Comparison of ENCODE assay signal across 24 cellular contexts in genomic region chr10:91046891-91047290, GRCh38.
DNase-seq lines count a peak whose midpoint lies in the region; ATAC-seq, FAIRE-seq and TF ChIP-seq lines count a peak whose summit lies in the region.
"Had no signal": no experiment of that assay in that cellular context is flagged by ENCODE, and none has a peak within 500 bp of the region (broad histone marks: within the 10 kb centered on the region; RNA-seq: fewer than 3 reads in every experiment).

No MANE protein-coding gene starts in this region.

- peaks cover 9% of the 10 kb centered on the region for H3K4me1 Mint-ChIP-seq in astrocyte (ENCODE audit: low read depth, unreplicated experiment)

- H3K79me2 ChIP-seq in astrocyte (ENCODE audit: insufficient read depth, low read length) = no peaks in the 10 kb centered on the region

- H3K36me3 ChIP-seq in astrocyte (ENCODE audit: insufficient read depth, low read length) (no peaks in the 10 kb centered on the region), mesenchymal stem cell (ENCODE audit: control insufficient read depth in 1 of 2, insufficient read depth in 2 of 2, low read depth in 1 of 2, low read length in 2 of 2) (no peaks in the 10 kb centered on the region), sigmoid colon (no peaks in the 10 kb centered on the region), gastroesophageal sphincter (no peaks in the 10 kb centered on the region)
- H3K36me3 ChIP-seq: BE2C, HAP-1 had no signal

- H3K4ac ChIP-seq in mesenchymal stem cell (ENCODE audit: low read depth in 1 of 2, low read length in 2 of 2) = no peak overlapping the region

- no peak for ATAC-seq in gastroesophageal sphincter
- ATAC-seq: GM12878 had no signal

- H3K14ac ChIP-seq in mesenchymal stem cell (ENCODE audit: low read length in 2 of 2) = no peak overlapping the region

- H3K9ac ChIP-seq in astrocyte (ENCODE audit: low read length) (no peak overlapping the region), mesenchymal stem cell (ENCODE audit: low read length) (no peak overlapping the region)
- H3K9ac ChIP-seq: GM23248 had no signal

- TF ChIP-seq CTCF in astrocyte (IDR thresholded peaks at IDR 0.05; ENCODE audit: insufficient read depth, low read depth, low read length) = no peak
- no peak for TF ChIP-seq CTCF in sigmoid colon (IDR thresholded peaks at IDR 0.05)
- no peak for TF ChIP-seq CTCF in gastroesophageal sphincter (IDR thresholded peaks at IDR 0.05)

- H2BK12ac ChIP-seq in mesenchymal stem cell (ENCODE audit: low read length in 2 of 2) = no peak overlapping the region

- no peaks in the 10 kb centered on the region for H4K20me1 ChIP-seq in astrocyte (ENCODE audit: insufficient read depth, low read length)

- TF ChIP-seq EP300 in sigmoid colon (IDR thresholded peaks at IDR 0.05) = no peak
- TF ChIP-seq EP300 in gastroesophageal sphincter (IDR thresholded peaks at IDR 0.05) = no peak

- H3K4me3 ChIP-seq in astrocyte (ENCODE audit: insufficient read depth, low read depth, low read length) = no peak overlapping the region
- H3K4me3 ChIP-seq in mesenchymal stem cell (ENCODE audit: insufficient read depth in 1 of 2, low read depth in 1 of 2, low read length in 2 of 2) = no peak overlapping the region
- H3K4me3 ChIP-seq in sigmoid colon = no peak overlapping the region
- no peak overlapping the region for H3K4me3 ChIP-seq in gastroesophageal sphincter
- H3K4me3 ChIP-seq: GM12878, GM23248, HAP-1 had no signal

- H2BK120ac ChIP-seq in mesenchymal stem cell (ENCODE audit: low read depth, low read length) = no peak overlapping the region

- H3K4me1 ChIP-seq in astrocyte (ENCODE audit: insufficient read depth, low read length) (peaks cover 10% of the 10 kb centered on the region), mesenchymal stem cell (ENCODE audit: control insufficient read depth, insufficient read depth, low read depth, low read length) (no peaks in the 10 kb centered on the region), sigmoid colon (no peaks in the 10 kb centered on the region), gastroesophageal sphincter (peaks cover 0 to 36% (median 0%) of the 10 kb centered on the region in 3 donors)

- DNase-seq in RPMI7951 (ENCODE audit: low read depth) (peak; percentile 3), astrocyte (ENCODE audit: low read depth) (peak; percentile 38), mesenchymal stem cell (peak; percentile 51), sigmoid colon (peak; percentile 65), SW480 (ENCODE audit: low spot score) (no peak), H54 (ENCODE audit: insufficient read length, low spot score) (no peak)
- DNase-seq: BE2C, DMS79 treated with DMSO at 0.1 percent for 48 hours, GM23248, KG1, NCI-H1092, NCI-H1436, NCI-H187 treated with DMSO at 0.1 percent for 48 hours, NCI-H2107, NCI-H446 treated with DMSO at 0.1 percent for 48 hours, NCI-H526 treated with DMSO at 0.1 percent for 48 hours, OCI-M1, Right ventricle myocardium superior had no signal

- H2AK5ac ChIP-seq in mesenchymal stem cell (ENCODE audit: low read length, severe bottlenecking) = no peak overlapping the region

- H3K27me3 ChIP-seq in astrocyte (ENCODE audit: insufficient read depth, low read length) (no peaks in the 10 kb centered on the region), mesenchymal stem cell (ENCODE audit: control insufficient read depth in 1 of 2, insufficient read depth in 1 of 2, low read length in 2 of 2) (no peaks in the 10 kb centered on the region), sigmoid colon (no peaks in the 10 kb centered on the region), gastroesophageal sphincter (no peaks in the 10 kb centered on the region)
- H3K27me3 ChIP-seq: BE2C had no signal

- 13% methylated on average over 3 of the region's 3 CpGs for WGBS in mesenchymal stem cell
- WGBS in sigmoid colon, 2 donors = 42 to 51% methylated on average over 3 of the region's 3 CpGs
- WGBS in gastroesophageal sphincter (ENCODE audit: low coverage in 1 of 2), 2 donors = 0 to 25% methylated on average over 2 of the region's 3 CpGs

- no peak for TF ChIP-seq POLR2A in sigmoid colon (IDR thresholded peaks at IDR 0.05)
- TF ChIP-seq POLR2A in H54 (IDR thresholded peaks at IDR 0.05; ENCODE audit: low read depth, low read length) = no peak
- no peak for TF ChIP-seq POLR2A in gastroesophageal sphincter (IDR thresholded peaks at IDR 0.05)

- H4K91ac ChIP-seq in mesenchymal stem cell (ENCODE audit: low read length) = no peak overlapping the region

- no peak overlapping the region for H3K27ac Mint-ChIP-seq in astrocyte (ENCODE audit: unreplicated experiment)

- no peak overlapping the region for H3K23ac ChIP-seq in mesenchymal stem cell (ENCODE audit: low read length in 2 of 2)

- H3K4me3 Mint-ChIP-seq in astrocyte (ENCODE audit: unreplicated experiment) = no peak overlapping the region

- H3K36me3 Mint-ChIP-seq in astrocyte (ENCODE audit: low read depth, unreplicated experiment) = no peaks in the 10 kb centered on the region

- FAIRE-seq in astrocyte (lab: Jason Lieb, UNC) (no peak), H54 (lab: Jason Lieb, UNC) (no peak)
- FAIRE-seq: A204.1, D721Med, GM12878, RCC 7860 had no signal

- H3K9me3 ChIP-seq in astrocyte (ENCODE audit: insufficient read depth, low read depth, low read length) (no peaks in the 10 kb centered on the region), mesenchymal stem cell (ENCODE audit: control insufficient read depth, low read length) (no peaks in the 10 kb centered on the region), sigmoid colon (no peaks in the 10 kb centered on the region), gastroesophageal sphincter (no peaks in the 10 kb centered on the region)
- H3K9me3 ChIP-seq: BE2C, HAP-1 had no signal

- intact Hi-C loops in sigmoid colon (cut with DNase I) = no loop called here

- H3K27ac ChIP-seq in astrocyte (ENCODE audit: low read depth, low read length) = no peak overlapping the region
- no peak overlapping the region for H3K27ac ChIP-seq in mesenchymal stem cell (ENCODE audit: low read length, poor library complexity, severe bottlenecking)
- H3K27ac ChIP-seq in sigmoid colon = no peak overlapping the region
- peak overlapping the region in 1 of 4 donors; percentile 22 for H3K27ac ChIP-seq in gastroesophageal sphincter
- H3K27ac ChIP-seq: GM23248 had no signal

- H2BK15ac ChIP-seq in mesenchymal stem cell (ENCODE audit: low read depth, poor library complexity, severe bottlenecking) = no peak overlapping the region

- H2AFZ ChIP-seq in astrocyte (ENCODE audit: low read depth, low read length) = no peak overlapping the region
- peak overlapping the region; percentile 57 for H2AFZ ChIP-seq in mesenchymal stem cell (ENCODE audit: low read depth, low read length)
- H2AFZ ChIP-seq: GM23248 had no signal

- H3K27me3 Mint-ChIP-seq in astrocyte (ENCODE audit: low read depth, unreplicated experiment) = no peaks in the 10 kb centered on the region

- H3K4me2 ChIP-seq in astrocyte (ENCODE audit: low read length) (no peak overlapping the region), mesenchymal stem cell (ENCODE audit: low read length, poor library complexity, severe bottlenecking) (no peak overlapping the region)

- H4K8ac ChIP-seq in mesenchymal stem cell (ENCODE audit: low read length) = no peak overlapping the region

- H3K9me3 Mint-ChIP-seq in astrocyte (ENCODE audit: unreplicated experiment) = peaks cover 6% of the 10 kb centered on the region

- no peak overlapping the region for H2BK5ac ChIP-seq in mesenchymal stem cell (ENCODE audit: low read depth, low read length, poor library complexity, severe bottlenecking)

- H3K79me1 ChIP-seq in mesenchymal stem cell (replicated peaks; ENCODE audit: low read length, poor library complexity, severe bottlenecking) = no peaks in the 10 kb centered on the region

- peak overlapping the region in 1 of 2 experiments; percentile 18 for H3K18ac ChIP-seq in mesenchymal stem cell (ENCODE audit: low read depth in 1 of 2, low read length in 2 of 2)

Comparison
In these comparisons a context has a peak if more than half of its experiments do, and no peak if none do; other contexts are left out.
1. DNase-seq: peak in RPMI7951 (single experiment), astrocyte (single experiment), mesenchymal stem cell (single experiment) and sigmoid colon (single experiment); none in SW480 (single experiment) and H54 (single experiment).